Comparison of ENCODE assay signal across 8 cellular contexts in the genomic region with DNA sequence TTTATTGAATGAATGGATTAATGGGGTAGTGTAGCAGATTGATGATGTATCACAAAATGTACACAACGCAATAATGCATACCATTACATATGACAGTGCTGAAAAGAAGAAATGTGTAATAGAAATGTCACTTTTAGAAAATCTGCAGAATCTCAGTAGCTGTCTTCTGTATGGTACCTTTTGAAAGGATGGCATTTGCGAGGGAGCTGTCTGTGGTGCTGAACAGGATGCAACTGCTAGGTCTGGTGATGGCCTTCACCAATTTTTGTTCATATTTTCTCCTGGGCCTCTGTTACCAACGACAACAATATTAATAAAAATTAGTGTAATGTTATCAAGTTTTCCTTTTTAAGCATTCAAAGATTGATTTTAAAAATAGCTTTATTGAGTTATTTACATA. TPM values are rescaled to one million over a fixed set of nuclear protein-coding genes. Genes with fewer than 3 reads are reported as not detected.
A peak's percentile ranks its signal among the peaks of the same experiment; 100 is the strongest.
DNase-seq lines count a peak whose midpoint lies in the region; ATAC-seq and TF ChIP-seq lines count a peak whose summit lies in the region.

No MANE protein-coding gene starts in this region.

- no peaks in the 10 kb centered on the region for H3K36me3 Mint-ChIP-seq in Calu3 (ENCODE audit: insufficient read depth, unreplicated experiment)

- H3K27me3 Mint-ChIP-seq in Calu3 (ENCODE audit: unreplicated experiment), result no peaks in the 10 kb centered on the region

- TF ChIP-seq CTCF in Calu3 (IDR thresholded peaks at IDR 0.05; ENCODE audit: unreplicated experiment), result no peak
- no peak for TF ChIP-seq CTCF in fibroblast of villous mesenchyme (IDR thresholded peaks at IDR 0.05; ENCODE audit: insufficient read depth, low read depth, low read length)

- H3K9me3 Mint-ChIP-seq in Calu3 (ENCODE audit: low read depth, unreplicated experiment), result no peaks in the 10 kb centered on the region

- no peak overlapping the region for H3K4me3 ChIP-seq in fibroblast of villous mesenchyme (ENCODE audit: low read depth, low read length)

- no peak overlapping the region for H3K4me3 Mint-ChIP-seq in Calu3 (ENCODE audit: low read depth, unreplicated experiment)

- H3K27ac Mint-ChIP-seq in Calu3 (ENCODE audit: unreplicated experiment), result no peak overlapping the region

- intact Hi-C loops in Calu3 (cut with micrococcal nuclease; ENCODE audit: unreplicated experiment), result no loop called here

- peaks cover 10% of the 10 kb centered on the region for H3K4me1 Mint-ChIP-seq in Calu3 (ENCODE audit: low read depth, unreplicated experiment)

- DNase-seq in Calu3 (peak; percentile 55), M059J (ENCODE audit: low read depth) (peak; percentile 61), fibroblast of villous mesenchyme (ENCODE audit: low read depth) (peak; percentile 66), NCI-H146 (lab: John Stamatoyannopoulos, UW) (no peak)
- DNase-seq in activated CD8-positive, alpha-beta memory T cell treated with anti-CD3 and anti-CD28 coated beads for 4 hours (ENCODE audit: low read depth in 2 of 2), result peak; percentile 6 to 19
- peak; percentile 19 for DNase-seq in stimulated activated CD4-positive, alpha-beta T cell treated with anti-CD3 and anti-CD28 coated beads, Interleukin-2, amount 100 ng/mL, for 4 hours (ENCODE audit: low read depth)

- ATAC-seq in HG03095 (IDR thresholded peaks at IDR 0.05; ENCODE audit: unreplicated experiment) (no peak), HG02884 (IDR thresholded peaks at IDR 0.05; ENCODE audit: unreplicated experiment) (no peak)

- CTCF ChIA-PET in Calu3 (lab: Charles Lee), result interaction anchor here (0.7 kb wide), 1 partner anchor 20 kb away, joined by 3 read pairs; no protein-coding TSS in a partner anchor

- no TSS peak for BruUV-seq in Calu3 (replicated peaks; lab: Mats Ljungman, UMichigan)

RNA-seq across cellular contexts. Expression of a gene that starts 36.2 kb away (rescaled TPM):
- total RNA-seq in Calu3 (2022) (35.7 and 36.0 TPM in 2 replicates), fibroblast of villous mesenchyme (17.1 and 31.1 TPM in 2 replicates)
- total RNA-seq in M059J (2014; rRNA removed; shearing (Covaris generic)), result 29.3 and 58.9 TPM in 2 replicates

RNA-seq across cellular contexts. Expression of a gene that starts 46.8 kb away (rescaled TPM):
- total RNA-seq in Calu3 (2022) (3.6 and 5.3 TPM in 2 replicates), fibroblast of villous mesenchyme (19.6 and 23.7 TPM in 2 replicates)
- 13.3 and 24.7 TPM in 2 replicates for total RNA-seq in M059J (2014; rRNA removed; shearing (Covaris generic))
